8 cellular contexts compared by ENCODE assay signal in the genomic region with DNA sequence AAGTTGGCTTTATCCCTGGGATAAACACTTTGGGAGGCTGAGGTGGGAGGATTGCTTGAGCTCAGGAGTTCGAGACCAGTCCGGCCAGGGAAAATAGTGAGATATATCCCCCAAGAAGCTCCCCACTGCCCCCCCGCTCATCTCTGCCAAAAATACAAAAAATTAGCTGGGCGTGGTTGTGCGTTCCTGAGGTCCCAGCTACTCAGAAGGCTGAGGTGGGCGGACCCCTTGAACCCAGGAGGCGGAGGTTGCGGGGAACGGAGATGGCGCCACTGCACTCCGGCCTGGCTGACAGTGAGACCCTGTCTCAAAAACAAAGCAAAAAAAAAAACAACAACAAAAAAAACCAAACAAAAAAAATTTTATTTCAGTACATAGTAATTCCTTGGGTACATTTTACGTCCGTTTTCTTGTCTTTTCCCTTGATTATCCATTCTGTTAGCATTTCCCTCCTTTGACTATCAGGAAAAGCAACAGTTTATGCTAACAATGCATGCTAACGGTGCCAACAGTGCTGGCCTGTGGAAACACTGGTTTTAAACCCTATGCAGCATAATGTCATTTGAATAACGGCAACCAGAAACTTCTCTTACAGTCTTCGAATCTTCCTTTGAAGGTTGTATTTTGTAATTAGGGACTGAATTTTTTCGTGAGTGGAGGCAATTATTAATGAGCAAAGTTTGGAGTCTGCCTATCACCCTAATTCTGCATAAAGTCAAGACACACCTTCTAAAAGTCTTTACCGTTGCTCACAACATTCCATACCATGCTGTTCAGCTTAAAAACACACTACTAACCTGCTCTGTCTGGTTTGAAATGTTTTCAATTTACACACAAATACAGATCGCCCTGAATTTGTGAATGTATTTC. TPM values are rescaled to one million over a fixed set of nuclear protein-coding genes. Genes with fewer than 3 reads are reported as not detected.
DNase-seq lines count a peak whose midpoint lies in the region; ATAC-seq and TF ChIP-seq lines count a peak whose summit lies in the region.

No MANE protein-coding gene starts in this region.

- peak overlapping the region; percentile 81 for H2AFZ ChIP-seq in OCI-LY3 (ENCODE audit: low read depth, low read length)

- DNase-seq in natural killer cell treated with Interleukin-12 subunit alpha and Interleukin-12 subunit beta and Interleukin-15 and Interleukin-18, amount 100 ng/mL, for 72 hours (ENCODE audit: low spot score), result no peak
- DNase-seq in GM19240 (ENCODE audit: insufficient read length, low spot score), result no peak
- DNase-seq in NCI-H774 (lab: John Stamatoyannopoulos, UW), result no peak
- DNase-seq in NCI-H1930 (lab: John Stamatoyannopoulos, UW), result no peak

- ATAC-seq in GM18867 (IDR thresholded peaks at IDR 0.05; ENCODE audit: unreplicated experiment) (peak; percentile 16), HG02678 (IDR thresholded peaks at IDR 0.05; ENCODE audit: unreplicated experiment) (peak; percentile 11)
- ATAC-seq in natural killer cell treated with Interleukin-12 subunit alpha and Interleukin-12 subunit beta and Interleukin-15 and Interleukin-18, amount 100 ng/mL, for 72 hours, result no peak

- peaks cover 24 to 41% of the 10 kb centered on the region in 2 donors for H3K4me1 Mint-ChIP-seq in natural killer cell treated with Interleukin-12 subunit alpha and Interleukin-12 subunit beta and Interleukin-15 and Interleukin-18, amount 100 ng/mL, for 72 hours (ENCODE audit: low read depth in 2 of 2)

- H3K9me3 Mint-ChIP-seq in natural killer cell treated with Interleukin-12 subunit alpha and Interleukin-12 subunit beta and Interleukin-15 and Interleukin-18, amount 100 ng/mL, for 72 hours, result peaks cover 2% of the 10 kb centered on the region

- H4K20me1 ChIP-seq in OCI-LY3 (ENCODE audit: insufficient read depth, low read length), result peaks cover 5% of the 10 kb centered on the region; the same call in 1 of the 2 replicates

- H3K4me2 ChIP-seq in OCI-LY3 (ENCODE audit: low read length), result peak overlapping the region; percentile 83

- H3K36me3 Mint-ChIP-seq in natural killer cell treated with Interleukin-12 subunit alpha and Interleukin-12 subunit beta and Interleukin-15 and Interleukin-18, amount 100 ng/mL, for 72 hours, result peaks cover 8% of the 10 kb centered on the region

- H3K27ac Mint-ChIP-seq in natural killer cell treated with Interleukin-12 subunit alpha and Interleukin-12 subunit beta and Interleukin-15 and Interleukin-18, amount 100 ng/mL, for 72 hours, result peak overlapping the region; percentile 81 to 93

- H3K9me3 ChIP-seq in OCI-LY3 (ENCODE audit: insufficient read depth, low read length) (no peaks in the 10 kb centered on the region), duodenal mucosa (ENCODE audit: control insufficient read depth in 1 of 2, low read length in 2 of 2) (no peaks in the 10 kb centered on the region)

- H3K4me3 ChIP-seq in OCI-LY3 (ENCODE audit: low read length) (peak overlapping the region; percentile 96), duodenal mucosa (ENCODE audit: low read depth in 1 of 2, low read length in 2 of 2) (peak overlapping the region; percentile 46 to 85)

- no peaks in the 10 kb centered on the region for H3K27me3 ChIP-seq in OCI-LY3 (ENCODE audit: low read depth, low read length)
- no peaks in the 10 kb centered on the region for H3K27me3 ChIP-seq in duodenal mucosa (ENCODE audit: control insufficient read depth in 1 of 2, insufficient read depth in 2 of 2, low read length in 2 of 2)

- H3K27me3 Mint-ChIP-seq in natural killer cell treated with Interleukin-12 subunit alpha and Interleukin-12 subunit beta and Interleukin-15 and Interleukin-18, amount 100 ng/mL, for 72 hours, result peaks cover 9 to 14% of the 10 kb centered on the region in 2 donors

- H3K27ac ChIP-seq in OCI-LY3 (ENCODE audit: low read length) (no peak overlapping the region), duodenal mucosa (ENCODE audit: low read depth, low read length) (no peak overlapping the region)

- no peak for TF ChIP-seq CTCF in OCI-LY3 (IDR thresholded peaks at IDR 0.05; ENCODE audit: low read depth, low read length)

- H3K9ac ChIP-seq in OCI-LY3 (ENCODE audit: low read length), result peak overlapping the region; percentile 62
- peak overlapping the region; percentile 0 to 27 for H3K9ac ChIP-seq in duodenal mucosa (ENCODE audit: low read depth in 1 of 2, low read length in 2 of 2)

- H3K36me3 ChIP-seq in OCI-LY3 (replicated peaks; ENCODE audit: low read depth, low read length), result no peaks in the 10 kb centered on the region
- no peaks in the 10 kb centered on the region for H3K36me3 ChIP-seq in duodenal mucosa (ENCODE audit: control insufficient read depth in 1 of 2, insufficient read depth in 2 of 2, low read length in 2 of 2)

- H3K4me1 ChIP-seq in OCI-LY3 (ENCODE audit: low read length), result peaks cover 13% of the 10 kb centered on the region
- H3K4me1 ChIP-seq in duodenal mucosa (ENCODE audit: control insufficient read depth in 1 of 2, insufficient read depth in 2 of 2, low read length in 2 of 2), result peaks cover 0 to 15% of the 10 kb centered on the region in 2 donors

- H3K79me2 ChIP-seq in OCI-LY3 (ENCODE audit: low read length), result peaks cover 31% of the 10 kb centered on the region

- peak overlapping the region; percentile 89 for H3K4me3 Mint-ChIP-seq in natural killer cell treated with Interleukin-12 subunit alpha and Interleukin-12 subunit beta and Interleukin-15 and Interleukin-18, amount 100 ng/mL, for 72 hours

RNA-seq across cellular contexts. Expression of gene MIB1, which starts 0.8 kb away (rescaled TPM):
- 10 to 100 TPM; 20.1 to 30.3 TPM for total RNA-seq in natural killer cell treated with Interleukin-12 subunit alpha and Interleukin-12 subunit beta and Interleukin-15 and Interleukin-18, amount 100 ng/mL, for 72 hours

RNA-seq across cellular contexts. Expression of gene ABHD3, which starts 35.3 kb away (rescaled TPM):
- 10 to 100 TPM; 48.1 to 54.4 TPM for total RNA-seq in natural killer cell treated with Interleukin-12 subunit alpha and Interleukin-12 subunit beta and Interleukin-15 and Interleukin-18, amount 100 ng/mL, for 72 hours

Comparison
In these comparisons a context has a peak if more than half of its experiments do, and no peak if none do; other contexts are left out.
1. ATAC-seq: peak in GM18867 (single experiment) and HG02678 (single experiment); none in natural killer cell treated with Interleukin-12 subunit alpha and Interleukin-12 subunit beta and Interleukin-15 and Interleukin-18, amount 100 ng/mL, for 72 hours (0 of 2).